In genomic region chr4:10456270-10457254, GRCh38 we compare ENCODE assay signal across 1 cellular context.
TF ChIP-seq lines count a peak whose summit lies in the region.

No MANE protein-coding gene starts in this region.

TF ChIP-seq in GM23338, 12 proteins besides CTCF, POLR2A, EP300 and RAD21 (continued from another document):
- no peak for TF ChIP-seq ZNF462 (CRISPR knock-in tag; IDR thresholded peaks at IDR 0.05)
- TF ChIP-seq ZNF114 (CRISPR knock-in tag; IDR thresholded peaks at IDR 0.05): no peak
